8 cellular contexts compared by ENCODE assay signal in the genomic region with DNA sequence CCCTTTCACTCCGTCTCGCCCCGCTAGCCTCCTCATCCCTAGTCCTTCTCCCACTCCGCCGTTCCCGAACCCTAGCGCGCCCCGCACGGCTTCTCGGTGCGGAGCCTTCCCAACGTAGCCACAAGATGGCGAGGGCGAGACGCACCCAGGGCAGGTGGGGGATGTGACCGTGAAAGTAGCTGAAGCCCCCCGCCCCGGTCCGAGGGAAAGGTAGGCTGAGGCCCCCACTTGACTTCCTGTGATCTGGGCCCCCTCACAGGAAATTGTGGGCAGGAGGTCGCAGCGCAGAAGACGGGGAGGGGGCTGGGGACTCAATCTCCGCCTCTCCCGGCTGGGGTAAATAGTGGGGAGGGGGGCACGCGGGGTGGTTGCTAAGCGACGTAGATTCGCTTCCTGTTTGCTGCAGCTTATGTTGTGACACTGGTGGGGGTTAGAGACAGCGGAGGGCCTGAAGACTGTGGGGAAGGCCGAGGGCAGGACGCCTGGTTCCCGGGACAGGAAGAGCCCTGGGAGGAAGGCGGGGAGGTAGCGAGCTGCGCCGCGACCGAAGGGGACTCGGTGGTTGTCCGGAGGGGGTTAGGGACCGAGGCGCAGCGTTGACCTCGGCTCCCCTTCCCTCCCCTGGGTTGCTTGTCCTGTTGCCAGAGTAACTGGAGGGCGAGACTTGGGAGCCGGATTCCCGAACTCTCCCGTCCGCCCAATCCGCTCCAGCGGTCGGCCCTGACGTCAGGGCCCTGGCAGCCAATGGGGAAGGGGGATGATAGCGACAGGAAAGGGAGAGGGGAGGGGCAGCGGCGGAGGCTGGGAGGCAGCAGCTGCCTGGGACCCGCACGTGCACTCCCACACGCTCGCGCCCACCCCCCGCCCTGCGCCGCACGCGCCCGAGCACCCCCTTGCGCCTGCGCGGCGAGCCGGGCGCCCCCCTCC. TPM values are rescaled to one million over a fixed set of nuclear protein-coding genes. Genes with fewer than 3 reads are reported as not detected.
DNase-seq lines count a peak whose midpoint lies in the region; ATAC-seq, FAIRE-seq and TF ChIP-seq lines count a peak whose summit lies in the region.

No MANE protein-coding gene starts in this region.

- ATAC-seq in HG02981 (IDR thresholded peaks at IDR 0.05; ENCODE audit: unreplicated experiment): peak; percentile 44

- no peaks in the 10 kb centered on the region for H3K27me3 ChIP-seq in vagina

- intact Hi-C loops in vagina (cut with DNase I): loop anchor here (5.0 kb wide), 1 partner anchor 208 kb away; the partner anchor contains the start of gene SAT2

- no peaks in the 10 kb centered on the region for H3K36me3 ChIP-seq in vagina

- in situ Hi-C loops in astrocyte of the cerebellum (cut with HindIII; ENCODE audit: low sequenced_read_pairs): no loop called here

- peak overlapping the region; percentile 74 for H3K4me3 ChIP-seq in astrocyte of the cerebellum (ENCODE audit: low read depth, low read length)
- peak overlapping the region; percentile 70 to 95 for H3K4me3 ChIP-seq in vagina

- TF ChIP-seq POLR2A in GM12892 (IDR thresholded peaks at IDR 0.05; ENCODE audit: low read depth, low read length): no peak
- peak in 1 of 2 donors; percentile 72 for TF ChIP-seq POLR2A in vagina (IDR thresholded peaks at IDR 0.05)

- no peaks in the 10 kb centered on the region for H3K9me3 ChIP-seq in vagina

- DNase-seq in GM12892 (ENCODE audit: insufficient read length) (peak; percentile 87), NCI-H2081 (lab: John Stamatoyannopoulos, UW) (peak; percentile 95 to 96), T1000 (lab: John Stamatoyannopoulos, UW) (peak; percentile 95), astrocyte of the cerebellum (ENCODE audit: low read depth) (peak; percentile 94), hepatic stellate cell (ENCODE audit: low spot score) (peak; percentile 98), putamen (ENCODE audit: low spot score) (peak; percentile 98), vagina (ENCODE audit: extremely low spot score in 2 of 2) (peak in 1 of 2 donors; percentile 98)

- peak; percentile 99 for FAIRE-seq in GM12892 (lab: Jason Lieb, UNC)

- peak overlapping the region; percentile 99 for H3K27ac ChIP-seq in vagina

- peak; percentile 89 for TF ChIP-seq CTCF in astrocyte of the cerebellum (IDR thresholded peaks at IDR 0.05; ENCODE audit: low read depth, low read length, missing control alignments)
- peak; percentile 41 to 87 (median 72) for TF ChIP-seq CTCF in vagina (IDR thresholded peaks at IDR 0.05)

- H3K4me1 ChIP-seq in vagina: peaks cover 46% of the 10 kb centered on the region

RNA-seq across cellular contexts. Expression of gene KDM6B, which starts 1.1 kb away (rescaled TPM):
- 3.9 TPM for polyA plus RNA-seq in GM12892 (2012; ENCODE audit: missing spikeins)
- 12.5 TPM for total RNA-seq in vagina

RNA-seq across cellular contexts. Expression of gene TMEM88, which starts 19.7 kb away (rescaled TPM):
- 0.76 TPM for polyA plus RNA-seq in GM12892 (2012; ENCODE audit: missing spikeins)
- 26.3 TPM for total RNA-seq in vagina

RNA-seq across cellular contexts. Expression of gene NAA38, which starts 22.2 kb away (rescaled TPM):
- 76.3 TPM for polyA plus RNA-seq in GM12892 (2012; ENCODE audit: missing spikeins)
- 83.5 TPM for total RNA-seq in vagina

RNA-seq across cellular contexts. Expression of gene CYB5D1, which starts 22.6 kb away (rescaled TPM):
- polyA plus RNA-seq in GM12892 (2012; ENCODE audit: missing spikeins): 4.9 TPM
- 4.4 TPM for total RNA-seq in vagina

RNA-seq across cellular contexts. Expression of gene CHD3, which starts 53.4 kb away (rescaled TPM):
- polyA plus RNA-seq in GM12892 (2012; ENCODE audit: missing spikeins): 34.9 TPM
- total RNA-seq in vagina: 128 TPM
